In the genomic region with DNA sequence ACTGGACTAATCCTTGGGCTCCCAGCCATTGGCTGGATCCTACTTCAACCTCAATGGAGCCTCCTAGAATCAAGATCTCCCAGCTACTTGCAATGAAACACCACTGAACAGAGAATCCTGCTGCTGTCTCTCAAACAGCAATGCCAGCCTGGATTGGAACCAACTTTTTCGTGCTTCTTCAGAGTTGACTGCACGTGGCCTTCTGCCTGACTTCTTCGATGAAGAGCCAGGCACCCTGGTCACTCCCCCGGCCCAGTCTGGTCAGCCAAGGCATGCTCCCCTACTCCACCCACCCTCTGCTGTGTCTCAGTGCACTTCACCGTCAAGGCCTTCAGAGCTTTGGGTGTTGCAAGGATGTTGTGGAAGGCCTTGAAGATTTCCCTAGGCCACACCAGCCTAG, we compare ENCODE assay signal across 20 cellular contexts.
A peak's percentile ranks its signal among the peaks of the same experiment; 100 is the strongest.
DNase-seq lines count a peak whose midpoint lies in the region; FAIRE-seq and TF ChIP-seq lines count a peak whose summit lies in the region.
"Had no signal": no experiment of that assay in that cellular context is flagged by ENCODE, and none has a peak within 500 bp of the region (broad histone marks: within the 10 kb centered on the region; RNA-seq: fewer than 3 reads in every experiment).

No MANE protein-coding gene starts in this region.

- H2BK120ac ChIP-seq in H1 (replicated peaks; ENCODE audit: low read depth, low read length) = no peak overlapping the region

- POLR2A ChIA-PET in H1 (lab: Charles Lee; ENCODE audit: partially characterized antibody) = no interaction called here

- H4K5ac ChIP-seq in H1 (ENCODE audit: insufficient read length, low read depth, low read length) = no peak overlapping the region

- no peak overlapping the region for H2AK5ac ChIP-seq in H1 (ENCODE audit: low read depth, low read length)

- no peak overlapping the region for H2BK20ac ChIP-seq in H1 (ENCODE audit: low read length)

- no peak for TF ChIP-seq RAD21 in H1 (IDR thresholded peaks at IDR 0.05 in 1 of 2, conservative IDR thresholded peaks at IDR 0.05 in 1 of 2; ENCODE audit: low read depth in 2 of 2, low read length in 2 of 2)

- CTCF ChIA-PET in H1 (lab: Charles Lee; ENCODE audit: partially characterized antibody) = interaction anchor here (1.5 kb wide), 1 partner anchor 19 kb away, joined by 4 read pairs; no protein-coding TSS in a partner anchor

- H3K27me3 ChIP-seq in H1 (replicated peaks in 1 of 4; ENCODE audit: control insufficient read depth in 3 of 4, extremely low read depth in 1 of 4, insufficient read depth in 3 of 4, low read length in 3 of 4) (no peaks in the 10 kb centered on the region), sigmoid colon (no peaks in the 10 kb centered on the region)

- no peaks in the 10 kb centered on the region for H3K4me1 Mint-ChIP-seq in CD14-positive monocyte
- H3K4me1 Mint-ChIP-seq: CD4-positive, CD25-positive, alpha-beta regulatory T cell; GM23338 had no signal

- DNase-seq in CD14-positive monocyte (ENCODE audit: low spot score) = peak; percentile 27
- no peak for DNase-seq in H1 (ENCODE audit: low read depth in 1 of 2, low spot score in 2 of 2)
- DNase-seq in sigmoid colon = peak; percentile 41
- DNase-seq in NCI-H2171 treated with DMSO at 0.1 percent for 48 hours (lab: John Stamatoyannopoulos, UW) = no peak
- DNase-seq in frontal cortex (ENCODE audit: low spot score in 2 of 2) = no peak
- DNase-seq in NCI-H446 treated with DMSO at 0.1 percent for 48 hours (lab: John Stamatoyannopoulos, UW) = no peak
- DNase-seq: C1 segment of cervical spinal cord; Caco-2; CD4-positive, CD25-positive, alpha-beta regulatory T cell; CD8-positive, alpha-beta T cell; DMS 273 treated with DMSO at 0.1 percent for 48 hours; DMS79; EL; GDM1; HFFc6 had no signal

- H3K27me3 Mint-ChIP-seq in CD14-positive monocyte (ENCODE audit: low read depth in 3 of 3) = peaks cover 2 to 7% (median 4%) of the 10 kb centered on the region in 3 donors

- no peak overlapping the region for H3K4me3 Mint-ChIP-seq in CD14-positive monocyte
- H3K4me3 Mint-ChIP-seq: CD4-positive, CD25-positive, alpha-beta regulatory T cell; CD8-positive, alpha-beta T cell; GM23338; HFFc6 had no signal

- no peak for TF ChIP-seq POLR2A in H1 (IDR thresholded peaks at IDR 0.05; ENCODE audit: control extremely low read depth in 1 of 2, low read depth in 2 of 2, low read length in 2 of 2)
- TF ChIP-seq POLR2A in sigmoid colon (IDR thresholded peaks at IDR 0.05) = no peak

- H3K18ac ChIP-seq in H1 (ENCODE audit: extremely low read depth, low read length) = no peak overlapping the region

- intact Hi-C loops in CD14-positive monocyte (cut with micrococcal nuclease) = no loop called here
- intact Hi-C loops in sigmoid colon (cut with DNase I) = no loop called here

- H3K4ac ChIP-seq in H1 (replicated peaks; ENCODE audit: insufficient read length, low read depth, low read length) = no peak overlapping the region

- no peak overlapping the region for H3K27ac Mint-ChIP-seq in CD14-positive monocyte
- H3K27ac Mint-ChIP-seq: CD4-positive, CD25-positive, alpha-beta regulatory T cell; CD8-positive, alpha-beta T cell; GM23338; HFFc6 had no signal

- no peaks in the 10 kb centered on the region for H3K9me3 ChIP-seq in H1 (ENCODE audit: insufficient read depth in 2 of 2, low read depth in 1 of 2, low read length in 1 of 2)
- no peaks in the 10 kb centered on the region for H3K9me3 ChIP-seq in sigmoid colon
- H3K9me3 ChIP-seq: Caco-2, HAP-1 had no signal

- no peak for TF ChIP-seq CTCF in CD14-positive monocyte (IDR thresholded peaks at IDR 0.05)
- no peak for TF ChIP-seq CTCF in H1 (IDR thresholded peaks at IDR 0.05; ENCODE audit: control extremely low read depth in 1 of 3, insufficient read depth in 1 of 3, low read depth in 1 of 3, low read length in 3 of 3)
- no peak for TF ChIP-seq CTCF in sigmoid colon (IDR thresholded peaks at IDR 0.05)

- 96% methylated on average over 4 of the region's 5 CpGs; no CpG with 5 or more reads in 1 of the 2 experiments for WGBS in H1 (ENCODE audit: extremely low coverage in 1 of 2, insufficient coverage in 1 of 2, insufficient read length in 1 of 2, insufficient replicate concordance in 2 of 2, low coverage in 1 of 2, low lambda C conversion rate in 2 of 2, missing lambda C conversion rate in 1 of 2), 2 experiments
- WGBS in sigmoid colon, 2 donors = 96% methylated on average over 5 of the region's 5 CpGs

- no peak overlapping the region for H2AFZ ChIP-seq in H1 (ENCODE audit: low read length)
- H2AFZ ChIP-seq: GM23338 had no signal

- H3K79me1 ChIP-seq in H1 (ENCODE audit: low read depth, low read length) = no peaks in the 10 kb centered on the region

- no peak overlapping the region for H3K27ac ChIP-seq in H1 (ENCODE audit: low read depth, low read length)
- no peak overlapping the region for H3K27ac ChIP-seq in sigmoid colon

- H3K4me3 ChIP-seq in H1 (ENCODE audit: extremely low read depth in 1 of 4, insufficient read depth in 2 of 4, low read depth in 3 of 4, low read length in 4 of 4) = no peak overlapping the region
- no peak overlapping the region for H3K4me3 ChIP-seq in sigmoid colon
- H3K4me3 ChIP-seq: GM12878, GM23338, HAP-1 had no signal

- H3K14ac ChIP-seq in H1 (ENCODE audit: insufficient read length) = no peak overlapping the region

- peak overlapping the region; percentile 23; the same call in 1 of the 2 replicates for H4K8ac ChIP-seq in H1 (ENCODE audit: extremely low read depth, insufficient read depth, low read length)

- H2BK12ac ChIP-seq in H1 (ENCODE audit: low read depth, low read length) = no peak overlapping the region

- H3K36me3 ChIP-seq in H1 (ENCODE audit: control insufficient read depth in 2 of 4, insufficient read depth in 4 of 4, low read length in 3 of 4) = no peaks in the 10 kb centered on the region
- no peaks in the 10 kb centered on the region for H3K36me3 ChIP-seq in sigmoid colon
- H3K36me3 ChIP-seq: HAP-1 had no signal

- no peak overlapping the region for H2BK5ac ChIP-seq in H1 (ENCODE audit: low read depth, low read length)

- H3K23me2 ChIP-seq in H1 (ENCODE audit: low read depth, low read length) = no peaks in the 10 kb centered on the region

- H3K9ac ChIP-seq in H1 (replicated peaks in 1 of 4; ENCODE audit: extremely low read depth in 1 of 4, low read depth in 3 of 4, low read length in 3 of 4) = no peak overlapping the region

- no peaks in the 10 kb centered on the region for H3K79me2 ChIP-seq in H1 (ENCODE audit: control insufficient read depth in 1 of 2, insufficient read depth in 2 of 2, low read length in 2 of 2)

- TF ChIP-seq EP300 in H1 (IDR thresholded peaks at IDR 0.05; ENCODE audit: borderline replicate concordance in 1 of 2, low read depth in 2 of 2, low read length in 2 of 2) (no peak), sigmoid colon (IDR thresholded peaks at IDR 0.05) (no peak)

- H2BK15ac ChIP-seq in H1 (ENCODE audit: low read length) = no peak overlapping the region

- no peak overlapping the region for H3K56ac ChIP-seq in H1 (replicated peaks; ENCODE audit: insufficient read length, low read depth, low read length)

- FAIRE-seq in H1 (lab: Jason Lieb, UNC) (no peak), frontal cortex (lab: Jason Lieb, UNC) (no peak)
- FAIRE-seq: D721Med, GM12878, H54 had no signal

- no peaks in the 10 kb centered on the region for H3K36me3 Mint-ChIP-seq in CD14-positive monocyte
- H3K36me3 Mint-ChIP-seq: CD4-positive, CD25-positive, alpha-beta regulatory T cell; CD8-positive, alpha-beta T cell had no signal

- H3K23ac ChIP-seq in H1 (ENCODE audit: insufficient read length) = no peak overlapping the region

- H4K91ac ChIP-seq in H1 (replicated peaks; ENCODE audit: insufficient read length, low read length) = no peak overlapping the region

- H3K4me2 ChIP-seq in H1 (ENCODE audit: insufficient read depth in 1 of 2, low read depth in 2 of 2, low read length in 2 of 2) = no peak overlapping the region
- H3K4me2 ChIP-seq: GM23338 had no signal

- peaks cover 0 to 14% (median 3%) of the 10 kb centered on the region in 7 donors for H3K9me3 Mint-ChIP-seq in CD14-positive monocyte
- H3K9me3 Mint-ChIP-seq: CD4-positive, CD25-positive, alpha-beta regulatory T cell had no signal

- no peaks in the 10 kb centered on the region for H3K4me1 ChIP-seq in H1 (replicated peaks in 1 of 4; ENCODE audit: control insufficient read depth in 3 of 4, insufficient read depth in 4 of 4, low read length in 3 of 4)
- H3K4me1 ChIP-seq in sigmoid colon = no peaks in the 10 kb centered on the region
- H3K4me1 ChIP-seq: Caco-2, HAP-1 had no signal

- no peaks in the 10 kb centered on the region for H4K20me1 ChIP-seq in H1 (replicated peaks in 1 of 2; ENCODE audit: control insufficient read depth in 1 of 2, insufficient read depth in 2 of 2, low read length in 2 of 2)

TF ChIP-seq in H1, 55 proteins besides CTCF, POLR2A, EP300 and RAD21:
- no peak for TF ChIP-seq YY1 (IDR thresholded peaks at IDR 0.05; ENCODE audit: low read depth, low read length)
- TF ChIP-seq CTBP2 (IDR thresholded peaks at IDR 0.05; ENCODE audit: borderline replicate concordance, insufficient read depth, insufficient read length, low read length) = no peak
- no peak for TF ChIP-seq ZNF274 (IDR thresholded peaks at IDR 0.05; ENCODE audit: borderline replicate concordance, extremely low read depth, low read length)
- no peak for TF ChIP-seq MAFK (IDR thresholded peaks at IDR 0.05; ENCODE audit: low read depth, low read length)
- TF ChIP-seq SIX5 (IDR thresholded peaks at IDR 0.05; ENCODE audit: low read depth, low read length) = no peak
- no peak for TF ChIP-seq NANOG (IDR thresholded peaks at IDR 0.05; ENCODE audit: insufficient read depth, low read depth, low read length, poor library complexity, severe bottlenecking)
- no peak for TF ChIP-seq CBX8 (IDR thresholded peaks at IDR 0.05; ENCODE audit: borderline replicate concordance, low read depth, low read length)
- TF ChIP-seq JUN (IDR thresholded peaks at IDR 0.05; ENCODE audit: low read depth, low read length) = no peak
- TF ChIP-seq EGR1 (IDR thresholded peaks at IDR 0.05; ENCODE audit: borderline replicate concordance, low read depth, low read length) = no peak
- no peak for TF ChIP-seq SP4 (IDR thresholded peaks at IDR 0.05; ENCODE audit: low read length)
- no peak for TF ChIP-seq TBP (IDR thresholded peaks at IDR 0.05; ENCODE audit: low read depth, low read length)
- TF ChIP-seq USF2 (IDR thresholded peaks at IDR 0.05; ENCODE audit: low read length) = no peak

Comparison
In these comparisons a context has a peak if more than half of its experiments do, and no peak if none do; other contexts are left out.
1. DNase-seq: peak in CD14-positive monocyte (single experiment) and sigmoid colon (single experiment); none in H1 (0 of 2), NCI-H2171 treated with DMSO at 0.1 percent for 48 hours (single experiment), frontal cortex (0 of 2) and NCI-H446 treated with DMSO at 0.1 percent for 48 hours (single experiment).